ENCODE assay signal across 2 cellular contexts in the genomic region with DNA sequence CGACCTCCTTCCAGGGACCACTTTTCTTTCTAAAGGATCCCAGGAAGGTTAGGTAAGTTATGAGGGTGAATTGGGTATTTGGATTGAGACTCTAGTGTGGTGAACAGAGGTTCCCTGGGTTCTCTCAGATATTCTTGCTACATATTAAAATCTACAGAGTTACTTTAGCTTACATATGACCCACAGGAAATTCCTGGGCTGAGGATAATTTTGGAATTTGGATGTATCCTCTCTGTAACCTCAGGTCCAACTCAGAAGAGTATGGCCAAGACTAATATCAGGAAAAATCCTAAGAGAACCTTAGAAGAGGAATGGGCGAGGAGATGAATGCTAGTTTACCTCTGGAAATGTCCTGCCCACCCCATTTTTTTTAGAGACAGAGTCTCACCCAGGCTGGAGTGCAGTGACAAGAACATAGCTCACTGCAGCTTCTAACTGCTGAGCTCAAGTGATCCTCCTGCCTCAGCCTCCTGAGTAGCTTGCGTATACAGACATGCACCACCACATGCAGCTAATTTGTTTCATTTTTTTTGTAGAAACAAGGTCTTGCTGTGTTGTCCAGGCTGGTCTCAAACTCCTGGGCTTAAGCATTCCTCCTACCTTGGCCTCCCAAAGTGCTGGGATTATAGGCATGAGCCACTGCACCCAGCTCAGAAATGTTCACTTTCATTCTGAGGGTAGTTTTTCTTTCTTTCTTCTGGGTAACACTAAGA.
TF ChIP-seq lines count a peak whose summit lies in the region.

No MANE protein-coding gene starts in this region.

TF ChIP-seq in SK-N-SH, 30 proteins besides CTCF, POLR2A, EP300 and RAD21:
- TF ChIP-seq, protein P1, sequence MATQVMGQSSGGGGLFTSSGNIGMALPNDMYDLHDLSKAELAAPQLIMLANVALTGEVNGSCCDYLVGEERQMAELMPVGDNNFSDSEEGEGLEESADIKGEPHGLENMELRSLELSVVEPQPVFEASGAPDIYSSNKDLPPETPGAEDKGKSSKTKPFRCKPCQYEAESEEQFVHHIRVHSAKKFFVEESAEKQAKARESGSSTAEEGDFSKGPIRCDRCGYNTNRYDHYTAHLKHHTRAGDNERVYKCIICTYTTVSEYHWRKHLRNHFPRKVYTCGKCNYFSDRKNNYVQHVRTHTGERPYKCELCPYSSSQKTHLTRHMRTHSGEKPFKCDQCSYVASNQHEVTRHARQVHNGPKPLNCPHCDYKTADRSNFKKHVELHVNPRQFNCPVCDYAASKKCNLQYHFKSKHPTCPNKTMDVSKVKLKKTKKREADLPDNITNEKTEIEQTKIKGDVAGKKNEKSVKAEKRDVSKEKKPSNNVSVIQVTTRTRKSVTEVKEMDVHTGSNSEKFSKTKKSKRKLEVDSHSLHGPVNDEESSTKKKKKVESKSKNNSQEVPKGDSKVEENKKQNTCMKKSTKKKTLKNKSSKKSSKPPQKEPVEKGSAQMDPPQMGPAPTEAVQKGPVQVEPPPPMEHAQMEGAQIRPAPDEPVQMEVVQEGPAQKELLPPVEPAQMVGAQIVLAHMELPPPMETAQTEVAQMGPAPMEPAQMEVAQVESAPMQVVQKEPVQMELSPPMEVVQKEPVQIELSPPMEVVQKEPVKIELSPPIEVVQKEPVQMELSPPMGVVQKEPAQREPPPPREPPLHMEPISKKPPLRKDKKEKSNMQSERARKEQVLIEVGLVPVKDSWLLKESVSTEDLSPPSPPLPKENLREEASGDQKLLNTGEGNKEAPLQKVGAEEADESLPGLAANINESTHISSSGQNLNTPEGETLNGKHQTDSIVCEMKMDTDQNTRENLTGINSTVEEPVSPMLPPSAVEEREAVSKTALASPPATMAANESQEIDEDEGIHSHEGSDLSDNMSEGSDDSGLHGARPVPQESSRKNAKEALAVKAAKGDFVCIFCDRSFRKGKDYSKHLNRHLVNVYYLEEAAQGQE (IDR thresholded peaks at IDR 0.05; ENCODE audit: low read depth, low read length), result no peak
- TF ChIP-seq, protein P2, sequence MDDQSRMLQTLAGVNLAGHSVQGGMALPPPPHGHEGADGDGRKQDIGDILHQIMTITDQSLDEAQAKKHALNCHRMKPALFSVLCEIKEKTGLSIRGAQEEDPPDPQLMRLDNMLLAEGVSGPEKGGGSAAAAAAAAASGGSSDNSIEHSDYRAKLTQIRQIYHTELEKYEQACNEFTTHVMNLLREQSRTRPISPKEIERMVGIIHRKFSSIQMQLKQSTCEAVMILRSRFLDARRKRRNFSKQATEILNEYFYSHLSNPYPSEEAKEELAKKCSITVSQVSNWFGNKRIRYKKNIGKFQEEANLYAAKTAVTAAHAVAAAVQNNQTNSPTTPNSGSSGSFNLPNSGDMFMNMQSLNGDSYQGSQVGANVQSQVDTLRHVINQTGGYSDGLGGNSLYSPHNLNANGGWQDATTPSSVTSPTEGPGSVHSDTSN (IDR thresholded peaks at IDR 0.05), result no peak
- TF ChIP-seq, protein P3, sequence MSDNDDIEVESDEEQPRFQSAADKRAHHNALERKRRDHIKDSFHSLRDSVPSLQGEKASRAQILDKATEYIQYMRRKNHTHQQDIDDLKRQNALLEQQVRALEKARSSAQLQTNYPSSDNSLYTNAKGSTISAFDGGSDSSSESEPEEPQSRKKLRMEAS (IDR thresholded peaks at IDR 0.05; ENCODE audit: low read depth), result no peak
- TF ChIP-seq GABPA (IDR thresholded peaks at IDR 0.05; ENCODE audit: low read depth) (no peak), NRF1 (IDR thresholded peaks at IDR 0.05; ENCODE audit: low read depth, low read length) (no peak), SMC3 (IDR thresholded peaks at IDR 0.05; ENCODE audit: low read depth, low read length) (no peak), EZH2phosphoT487 (IDR thresholded peaks at IDR 0.05; ENCODE audit: borderline replicate concordance, low read depth) (no peak), TEAD4 (IDR thresholded peaks at IDR 0.05; ENCODE audit: borderline replicate concordance, insufficient read depth) (no peak), FOXM1 (IDR thresholded peaks at IDR 0.05; ENCODE audit: low read depth) (no peak), POLR2AphosphoS5 (IDR thresholded peaks at IDR 0.05; ENCODE audit: low read depth, low read length) (no peak), GATA2 (CRISPR knock-in tag; IDR thresholded peaks at IDR 0.05) (no peak), ELF1 (IDR thresholded peaks at IDR 0.05) (no peak)
TF ChIP-seq in SK-N-SH: peak in this region for 0.

TF ChIP-seq in SK-N-SH treated with all-trans-retinoic acid at 6 μM for 48 hours, 23 proteins besides CTCF, POLR2A, EP300 and RAD21:
- TF ChIP-seq RARB (CRISPR knock-in tag; IDR thresholded peaks at IDR 0.05) (no peak), GLIS3 (CRISPR knock-in tag; IDR thresholded peaks at IDR 0.05) (no peak), TCF4 (CRISPR knock-in tag; IDR thresholded peaks at IDR 0.05; ENCODE audit: borderline replicate concordance) (no peak), SNAI2 (CRISPR knock-in tag; IDR thresholded peaks at IDR 0.05) (no peak), ZFP30 (CRISPR knock-in tag; IDR thresholded peaks at IDR 0.05) (no peak)
- TF ChIP-seq, protein P4, sequence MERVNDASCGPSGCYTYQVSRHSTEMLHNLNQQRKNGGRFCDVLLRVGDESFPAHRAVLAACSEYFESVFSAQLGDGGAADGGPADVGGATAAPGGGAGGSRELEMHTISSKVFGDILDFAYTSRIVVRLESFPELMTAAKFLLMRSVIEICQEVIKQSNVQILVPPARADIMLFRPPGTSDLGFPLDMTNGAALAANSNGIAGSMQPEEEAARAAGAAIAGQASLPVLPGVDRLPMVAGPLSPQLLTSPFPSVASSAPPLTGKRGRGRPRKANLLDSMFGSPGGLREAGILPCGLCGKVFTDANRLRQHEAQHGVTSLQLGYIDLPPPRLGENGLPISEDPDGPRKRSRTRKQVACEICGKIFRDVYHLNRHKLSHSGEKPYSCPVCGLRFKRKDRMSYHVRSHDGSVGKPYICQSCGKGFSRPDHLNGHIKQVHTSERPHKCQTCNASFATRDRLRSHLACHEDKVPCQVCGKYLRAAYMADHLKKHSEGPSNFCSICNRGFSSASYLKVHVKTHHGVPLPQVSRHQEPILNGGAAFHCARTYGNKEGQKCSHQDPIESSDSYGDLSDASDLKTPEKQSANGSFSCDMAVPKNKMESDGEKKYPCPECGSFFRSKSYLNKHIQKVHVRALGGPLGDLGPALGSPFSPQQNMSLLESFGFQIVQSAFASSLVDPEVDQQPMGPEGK (CRISPR knock-in tag; IDR thresholded peaks at IDR 0.05; ENCODE audit: borderline replicate concordance), result no peak
